ENCODE assay signal across 8 cellular contexts in genomic region chr4:76504613-76505465, GRCh38.
DNase-seq lines count a peak whose midpoint lies in the region; ATAC-seq, FAIRE-seq and TF ChIP-seq lines count a peak whose summit lies in the region.

No MANE protein-coding gene starts in this region.

- no peak overlapping the region for H3K4me3 ChIP-seq in ascending aorta

- H3K9me3 Mint-ChIP-seq in type B pancreatic cell, result no peaks in the 10 kb centered on the region

- intact Hi-C loops in ascending aorta (cut with DNase I), result loop anchor here (1.0 to 10.0 kb wide), 4 partner anchors 74 to 700 kb away; partner anchors contain the start of gene STBD1

- no peaks in the 10 kb centered on the region for H3K27me3 Mint-ChIP-seq in type B pancreatic cell

- no peaks in the 10 kb centered on the region for H3K4me1 ChIP-seq in ascending aorta

- TF ChIP-seq CTCF in ascending aorta (IDR thresholded peaks at IDR 0.05) (peak; percentile 60 to 72 (median 60)), type B pancreatic cell (conservative IDR thresholded peaks at IDR 0.05) (peak; percentile 91)

- no peak overlapping the region for H3K4me3 Mint-ChIP-seq in type B pancreatic cell

- no peaks in the 10 kb centered on the region for H3K36me3 ChIP-seq in ascending aorta

- H3K4me1 Mint-ChIP-seq in type B pancreatic cell (ENCODE audit: unreplicated experiment), result no peaks in the 10 kb centered on the region

- H3K27ac ChIP-seq in ascending aorta, result no peak overlapping the region

- ATAC-seq in GM21576 (IDR thresholded peaks at IDR 0.05; ENCODE audit: unreplicated experiment), result no peak

- peak; percentile 92 for FAIRE-seq in A204.1 (lab: Jason Lieb, UNC)

- H3K36me3 Mint-ChIP-seq in type B pancreatic cell, result no peaks in the 10 kb centered on the region

- DNase-seq in GDM1 (lab: John Stamatoyannopoulos, UW), result peak; percentile 19
- peak; percentile 27 for DNase-seq in NCI-H1694 (lab: John Stamatoyannopoulos, UW)
- no peak for DNase-seq in ascending aorta (ENCODE audit: low spot score in 2 of 2)
- DNase-seq in iris pigment epithelial cell (ENCODE audit: low read depth), result peak; percentile 58
- no peak for DNase-seq in type B pancreatic cell (ENCODE audit: extremely low spot score, unreplicated experiment)
- no peak for DNase-seq in ecto neural progenitor cell (ENCODE audit: low spot score)

- H3K27ac Mint-ChIP-seq in type B pancreatic cell, result no peak overlapping the region

- no peaks in the 10 kb centered on the region for H3K9me3 ChIP-seq in ascending aorta

- no peaks in the 10 kb centered on the region for H3K27me3 ChIP-seq in ascending aorta

Comparison
In these comparisons a context has a peak if more than half of its experiments do, and no peak if none do; other contexts are left out.
1. DNase-seq: peak in GDM1 (single experiment), NCI-H1694 (single experiment) and iris pigment epithelial cell (single experiment); none in ascending aorta (0 of 2), type B pancreatic cell (single experiment) and ecto neural progenitor cell (single experiment).